In genomic region chr6:55886185-55886836, GRCh38 we compare ENCODE assay signal across 10 cellular contexts. TPM values are rescaled to one million over a fixed set of nuclear protein-coding genes. Genes with fewer than 3 reads are reported as not detected.
DNase-seq lines count a peak whose midpoint lies in the region; ATAC-seq, FAIRE-seq and TF ChIP-seq lines count a peak whose summit lies in the region.
"Had no signal": no experiment of that assay in that cellular context is flagged by ENCODE, and none has a peak within 500 bp of the region (broad histone marks: within the 10 kb centered on the region; RNA-seq: fewer than 3 reads in every experiment).

No MANE protein-coding gene starts in this region.

- H3K79me2 ChIP-seq in astrocyte (ENCODE audit: insufficient read depth, low read length), result no peaks in the 10 kb centered on the region

- intact Hi-C loops in left colon (cut with DNase I, micrococcal nuclease), result loop anchor here in 1 of 2 donors (5.0 kb wide), 1 partner anchor 444 kb away; no protein-coding TSS in a partner anchor

- DNase-seq in HT-29 (ENCODE audit: low spot score) (peak; percentile 25), astrocyte (ENCODE audit: low read depth) (no peak), omental fat pad (ENCODE audit: low spot score) (no peak), left colon (no peak)
- DNase-seq: upper lobe of left lung had no signal

- WGBS in liver, result 80% methylated on average over 3 of the region's 3 CpGs

- no peaks in the 10 kb centered on the region for H3K36me3 Mint-ChIP-seq in astrocyte (ENCODE audit: low read depth, unreplicated experiment)

- H3K27ac Mint-ChIP-seq in astrocyte (ENCODE audit: unreplicated experiment), result no peak overlapping the region

- H3K27ac ChIP-seq in C4-2B, result no peak overlapping the region
- no peak overlapping the region for H3K27ac ChIP-seq in astrocyte (ENCODE audit: low read depth, low read length)
- no peak overlapping the region for H3K27ac ChIP-seq in liver (ENCODE audit: low read depth in 1 of 2, low read length in 2 of 2)
- H3K27ac ChIP-seq: HL-60 had no signal

- no peak overlapping the region for H3K4me3 Mint-ChIP-seq in astrocyte (ENCODE audit: unreplicated experiment)

- FAIRE-seq in astrocyte (lab: Jason Lieb, UNC), result no peak

- no peaks in the 10 kb centered on the region for H3K9me3 Mint-ChIP-seq in astrocyte (ENCODE audit: unreplicated experiment)

- H3K4me3 ChIP-seq in astrocyte (ENCODE audit: insufficient read depth, low read depth, low read length) (no peak overlapping the region), liver (ENCODE audit: low read depth in 1 of 3, low read length in 3 of 3) (no peak overlapping the region)
- H3K4me3 ChIP-seq: upper lobe of left lung had no signal

- peaks cover 7% of the 10 kb centered on the region for H3K4me1 Mint-ChIP-seq in astrocyte (ENCODE audit: low read depth, unreplicated experiment)

- H3K27me3 Mint-ChIP-seq in astrocyte (ENCODE audit: low read depth, unreplicated experiment), result no peaks in the 10 kb centered on the region

- ATAC-seq in HG03025 (IDR thresholded peaks at IDR 0.05; ENCODE audit: low FRiP score, unreplicated experiment) (no peak), omental fat pad (ENCODE audit: low FRiP score) (no peak), HG03159 (IDR thresholded peaks at IDR 0.05; ENCODE audit: unreplicated experiment) (no peak), left colon (no peak)

- no peaks in the 10 kb centered on the region for H3K9me3 ChIP-seq in astrocyte (ENCODE audit: insufficient read depth, low read depth, low read length)
- no peaks in the 10 kb centered on the region for H3K9me3 ChIP-seq in liver (ENCODE audit: control insufficient read depth in 4 of 4, low read length in 3 of 4)
- H3K9me3 ChIP-seq: upper lobe of left lung had no signal

- peak; percentile 55 to 56 for TF ChIP-seq RAD21 in liver (IDR thresholded peaks at IDR 0.05)

- H3K9ac ChIP-seq in astrocyte (ENCODE audit: low read length), result no peak overlapping the region
- H3K9ac ChIP-seq in liver (ENCODE audit: low read depth in 1 of 2, low read length in 2 of 2), result no peak overlapping the region

- H2AFZ ChIP-seq in astrocyte (ENCODE audit: low read depth, low read length), result no peak overlapping the region

- H3K36me3 ChIP-seq in astrocyte (ENCODE audit: insufficient read depth, low read length), result no peaks in the 10 kb centered on the region
- no peaks in the 10 kb centered on the region for H3K36me3 ChIP-seq in liver (ENCODE audit: control insufficient read depth in 4 of 4, insufficient read depth in 3 of 4, low read depth in 1 of 4, low read length in 3 of 4)
- H3K36me3 ChIP-seq: upper lobe of left lung had no signal

- H3K4me1 ChIP-seq in astrocyte (ENCODE audit: insufficient read depth, low read length), result peaks cover 8% of the 10 kb centered on the region
- H3K4me1 ChIP-seq in liver (ENCODE audit: control insufficient read depth in 4 of 4, insufficient read depth in 4 of 4, low read length in 3 of 4), result no peaks in the 10 kb centered on the region

- H3K27me3 ChIP-seq in astrocyte (ENCODE audit: insufficient read depth, low read length), result no peaks in the 10 kb centered on the region
- peaks cover 0 to 5% (median 0%) of the 10 kb centered on the region in 4 donors for H3K27me3 ChIP-seq in liver (ENCODE audit: control insufficient read depth in 4 of 4, insufficient read depth in 4 of 4, low read length in 3 of 4)
- H3K27me3 ChIP-seq: upper lobe of left lung had no signal

- no peak overlapping the region for H3K4me2 ChIP-seq in astrocyte (ENCODE audit: low read length)

- TF ChIP-seq CTCF in C4-2B (conservative IDR thresholded peaks at IDR 0.05) (peak; percentile 56), astrocyte (IDR thresholded peaks at IDR 0.05; ENCODE audit: insufficient read depth, low read depth, low read length) (peak; percentile 21), liver (IDR thresholded peaks at IDR 0.05; ENCODE audit: low read depth, low read length, missing input control) (peak; percentile 22), omental fat pad (IDR thresholded peaks at IDR 0.05) (no peak)

- H4K20me1 ChIP-seq in astrocyte (ENCODE audit: insufficient read depth, low read length), result no peaks in the 10 kb centered on the region

TF ChIP-seq in liver, 16 proteins besides CTCF, POLR2A, EP300 and RAD21:
- TF ChIP-seq FOXA2 (IDR thresholded peaks at IDR 0.05), result no peak
- TF ChIP-seq TAF1 (conservative IDR thresholded peaks at IDR 0.05), result no peak
- no peak for TF ChIP-seq ZBTB33 (IDR thresholded peaks at IDR 0.05)
- TF ChIP-seq EGR1 (IDR thresholded peaks at IDR 0.05; ENCODE audit: low read depth in 2 of 2), result no peak
- no peak for TF ChIP-seq MAX (IDR thresholded peaks at IDR 0.05)
TF ChIP-seq in liver: peak in this region for 0.

RNA-seq across cellular contexts. Expression of gene BMP5, which starts 10.9 kb away (rescaled TPM):
- not detected in 2 replicates for total RNA-seq in HT-29 (2014; rRNA removed; shearing (Covaris generic))
- total RNA-seq in astrocyte, result 0.19 and 0.50 TPM in 2 replicates
- total RNA-seq in liver, result under 1 TPM; 0.79 to 0.92 TPM
- under 1 TPM; 0.42 to 0.51 TPM for polyA plus RNA-seq in liver
- total RNA-seq in omental fat pad, result 1 to 10 TPM in 1 of 4 donors, not detected in 3; 1.4 TPM
- 1 to 10 TPM; 1.8 to 4.8 TPM for total RNA-seq in left colon

Comparison
In these comparisons a context has a peak if more than half of its experiments do, and no peak if none do; other contexts are left out.
1. CTCF ChIP-seq: peak in C4-2B (single experiment), astrocyte (single experiment) and liver (single experiment); none in omental fat pad (0 of 3).